22 cellular contexts compared by ENCODE assay signal in genomic region chr17:76335716-76336381, GRCh38. TPM values are rescaled to one million over a fixed set of nuclear protein-coding genes. Genes with fewer than 3 reads are reported as not detected.
DNase-seq lines count a peak whose midpoint lies in the region; ATAC-seq, FAIRE-seq and TF ChIP-seq lines count a peak whose summit lies in the region.
"Had no signal": no experiment of that assay in that cellular context is flagged by ENCODE, and none has a peak within 500 bp of the region (broad histone marks: within the 10 kb centered on the region; RNA-seq: fewer than 3 reads in every experiment).

No MANE protein-coding gene starts in this region.

- H3K27ac ChIP-seq in HepG2 (ENCODE audit: extremely low read length, insufficient read depth, low read length) (no peak overlapping the region), right lobe of liver (no peak overlapping the region), K562 (ENCODE audit: extremely low read depth, low read depth, low read length) (no peak overlapping the region), sigmoid colon (no peak overlapping the region), brain microvascular endothelial cell (no peak overlapping the region)
- H3K27ac ChIP-seq: 22Rv1, A549, C4-2B had no signal

- H3K9me3 ChIP-seq in HepG2 (ENCODE audit: low read length) = no peaks in the 10 kb centered on the region
- no peaks in the 10 kb centered on the region for H3K9me3 ChIP-seq in right lobe of liver
- H3K9me3 ChIP-seq in K562 (replicated peaks; ENCODE audit: control insufficient read depth, insufficient read depth, low read depth, low read length) = no peaks in the 10 kb centered on the region
- no peaks in the 10 kb centered on the region for H3K9me3 ChIP-seq in sigmoid colon
- H3K9me3 ChIP-seq: A549; BLaER1 treated with 17β-estradiol and CSF1 and Interleukin-3, amounts not matched to agents 10 nM and 100 nM; Caco-2 had no signal

- DNase-seq in HepG2 (ENCODE audit: low spot score) = no peak
- no peak for DNase-seq in right lobe of liver
- DNase-seq in K562 (ENCODE audit: extremely low read depth in 1 of 4, low spot score in 3 of 4) = no peak
- peak; percentile 56 for DNase-seq in sigmoid colon
- DNase-seq in brain microvascular endothelial cell = no peak
- DNase-seq in T-cell = no peak
- DNase-seq: AML-193; Caco-2; Calu3; CD4-positive, alpha-beta T cell; CD8-positive, alpha-beta T cell; DMS79 treated with DMSO at 0.1 percent for 48 hours; GF-D8 had no signal

- TF ChIP-seq POLR2A in HepG2 (IDR thresholded peaks at IDR 0.05; ENCODE audit: insufficient read depth in 1 of 2, low read depth in 2 of 2, low read length in 2 of 2) (no peak), right lobe of liver (IDR thresholded peaks at IDR 0.05) (no peak), K562 (conservative IDR thresholded peaks at IDR 0.05) (no peak), sigmoid colon (IDR thresholded peaks at IDR 0.05) (no peak)

- no peaks in the 10 kb centered on the region for H3K27me3 Mint-ChIP-seq in T-cell
- H3K27me3 Mint-ChIP-seq: B cell; CD4-positive, alpha-beta T cell had no signal

- no peaks in the 10 kb centered on the region for H3K9me1 ChIP-seq in K562 (ENCODE audit: control insufficient read depth, insufficient read depth, low read length)

- CTCF ChIA-PET in HepG2 (lab: Yijun Ruan, JAX; ENCODE audit: low intra/inter-chr PET ratio, low total read pairs) = no interaction called here
- CTCF ChIA-PET in K562 (lab: Yijun Ruan, JAX; ENCODE audit: low intra/inter-chr PET ratio) = no interaction called here
- CTCF ChIA-PET in T-cell (lab: Charles Lee) = interaction anchor here in 1 of 2 donors (0.7 kb wide), 1 partner anchor 212 kb away, joined by 6 read pairs; no protein-coding TSS in a partner anchor

- H3K4me3 ChIP-seq in HepG2 (replicated peaks in 1 of 3; ENCODE audit: insufficient read depth in 1 of 3, low read depth in 2 of 3, low read length in 3 of 3) (no peak overlapping the region), right lobe of liver (no peak overlapping the region), K562 (no peak overlapping the region), sigmoid colon (no peak overlapping the region), brain microvascular endothelial cell (ENCODE audit: low read depth, low read length) (no peak overlapping the region)
- H3K4me3 ChIP-seq: A549; BLaER1 treated with 17β-estradiol and CSF1 and Interleukin-3, amounts not matched to agents 10 nM and 100 nM had no signal

- peaks cover 29% of the 10 kb centered on the region for H4K20me1 ChIP-seq in HepG2 (ENCODE audit: insufficient read depth, low read length)
- no peaks in the 10 kb centered on the region for H4K20me1 ChIP-seq in K562 (replicated peaks; ENCODE audit: control insufficient read depth, insufficient read depth, low read length)

- 98% methylated on average over 9 of the region's 9 CpGs for WGBS in HepG2 (ENCODE audit: low lambda C conversion rate)
- 98% methylated on average over 4 of the region's 9 CpGs for WGBS in right lobe of liver (ENCODE audit: insufficient coverage, low coverage, low lambda C conversion rate, missing lambda C conversion rate)
- WGBS in K562 (ENCODE audit: insufficient coverage, low coverage, missing lambda C conversion rate) = 90% methylated on average over 9 of the region's 9 CpGs
- WGBS in sigmoid colon, 2 donors = 97% methylated on average over 9 of the region's 9 CpGs

- in situ Hi-C loops in HepG2 (cut with HindIII; ENCODE audit: extremely low pct_ligation_motif_present, low pct_unique_long_range_greater_than_20kb) (no loop called here), K562 (cut with MboI) (no loop called here), brain microvascular endothelial cell (cut with HindIII; ENCODE audit: low pct_ligation_motif_present, low sequenced_read_pairs) (no loop called here)

- H3K4me2 ChIP-seq in HepG2 (ENCODE audit: low read depth, low read length) (no peak overlapping the region), K562 (ENCODE audit: insufficient read depth, low read length) (no peak overlapping the region)
- H3K4me2 ChIP-seq: A549 had no signal

- no peak overlapping the region for H3K9ac ChIP-seq in HepG2 (ENCODE audit: insufficient read depth, low read depth, low read length)
- H3K9ac ChIP-seq in K562 (ENCODE audit: insufficient read depth in 1 of 2, low read depth in 2 of 2, low read length in 2 of 2) = no peak overlapping the region
- H3K9ac ChIP-seq: BLaER1 treated with 17β-estradiol and CSF1 and Interleukin-3, amounts not matched to agents 10 nM and 100 nM had no signal

- BruUV-seq in HepG2 (replicated peaks; lab: Mats Ljungman, UMichigan) (no TSS peak), K562 (replicated peaks; lab: Mats Ljungman, UMichigan) (no TSS peak)

- TF ChIP-seq CTCF in HepG2 (CRISPR knock-in tag; IDR thresholded peaks at IDR 0.05) = no peak
- TF ChIP-seq CTCF in right lobe of liver (IDR thresholded peaks at IDR 0.05) = no peak
- TF ChIP-seq CTCF in K562 (IDR thresholded peaks at IDR 0.05 in 2 of 3, conservative IDR thresholded peaks at IDR 0.05 in 1 of 3; ENCODE audit: insufficient read depth in 2 of 3, low read depth in 1 of 3, low read length in 3 of 3) = no peak
- TF ChIP-seq CTCF in sigmoid colon (IDR thresholded peaks at IDR 0.05) = no peak
- TF ChIP-seq CTCF in brain microvascular endothelial cell (IDR thresholded peaks at IDR 0.05; ENCODE audit: low read depth, low read length, missing control alignments) = no peak

- POLR2A ChIA-PET in HepG2 (lab: Yijun Ruan, JAX) (interaction anchor here (0.7 to 2.1 kb wide), 4 partner anchors 9 to 572 kb away, joined by 3 to 5 read pairs (median 4); partner anchors contain the start of gene SPHK1), K562 (lab: Yijun Ruan, JAX) (no interaction called here), T-cell (lab: Charles Lee) (interaction anchor here in 1 of 2 donors (0.7 kb wide), 1 partner anchor 232 kb away, joined by 3 read pairs; no protein-coding TSS in a partner anchor)

- intact Hi-C loops in HepG2 (cut with micrococcal nuclease; ENCODE audit: unreplicated experiment) (no loop called here), right lobe of liver (cut with DNase I) (no loop called here), K562 (cut with micrococcal nuclease) (no loop called here), sigmoid colon (cut with DNase I) (no loop called here)

- H3K4me1 Mint-ChIP-seq in T-cell = peaks cover 0 to 4% (median 3%) of the 10 kb centered on the region in 3 donors

- H3K27ac Mint-ChIP-seq in T-cell = no peak overlapping the region
- H3K27ac Mint-ChIP-seq: B cell; CD4-positive, alpha-beta T cell; CD8-positive, alpha-beta T cell had no signal

- H3K36me3 Mint-ChIP-seq in T-cell = peaks cover 13% of the 10 kb centered on the region

- H3K27me3 ChIP-seq in HepG2 (ENCODE audit: control insufficient read depth in 1 of 2, insufficient read depth in 2 of 2, low read length in 2 of 2) (no peaks in the 10 kb centered on the region), right lobe of liver (no peaks in the 10 kb centered on the region), K562 (ENCODE audit: control insufficient read depth in 2 of 2, insufficient read depth in 2 of 2, low read length in 2 of 2) (no peaks in the 10 kb centered on the region), sigmoid colon (no peaks in the 10 kb centered on the region), brain microvascular endothelial cell (replicated peaks) (no peaks in the 10 kb centered on the region)
- H3K27me3 ChIP-seq: BLaER1 treated with 17β-estradiol and CSF1 and Interleukin-3, amounts not matched to agents 10 nM and 100 nM had no signal

- H2AFZ ChIP-seq in HepG2 (ENCODE audit: low read length) = no peak overlapping the region
- no peak overlapping the region for H2AFZ ChIP-seq in K562 (ENCODE audit: low read depth, low read length)

- no peak for TF ChIP-seq EP300 in HepG2 (IDR thresholded peaks at IDR 0.05; ENCODE audit: low read depth in 2 of 2, low read length in 2 of 2)
- TF ChIP-seq EP300 in HepG2 (CRISPR knock-in tag; IDR thresholded peaks at IDR 0.05; ENCODE audit: borderline replicate concordance) = no peak
- TF ChIP-seq EP300 in K562 (IDR thresholded peaks at IDR 0.05; ENCODE audit: low read length) = no peak
- no peak for TF ChIP-seq EP300 in sigmoid colon (IDR thresholded peaks at IDR 0.05)

- no peaks in the 10 kb centered on the region for H3K9me3 Mint-ChIP-seq in T-cell
- H3K9me3 Mint-ChIP-seq: CD4-positive, alpha-beta T cell; CD8-positive, alpha-beta T cell had no signal

- no peak for FAIRE-seq in HepG2 (lab: Jason Lieb, UNC)
- no peak for FAIRE-seq in K562 (lab: Jason Lieb, UNC)
- FAIRE-seq: A549, D721Med, G401.6, GM12891, GM19239 had no signal

- H3K36me3 ChIP-seq in HepG2 (replicated peaks in 1 of 2; ENCODE audit: control insufficient read depth in 1 of 2, insufficient read depth in 2 of 2, low read length in 2 of 2) (peaks cover 23 to 70% of the 10 kb centered on the region in 2 experiments), right lobe of liver (peaks cover 0 to 7% (median under 1%) of the 10 kb centered on the region in 4 donors), K562 (ENCODE audit: control insufficient read depth, insufficient read depth, low read length) (peaks cover 17% of the 10 kb centered on the region; the same call in 2 of the 3 replicates), sigmoid colon (peaks cover 0 to 20% (median 2%) of the 10 kb centered on the region in 4 donors), brain microvascular endothelial cell (replicated peaks) (peaks cover 6% of the 10 kb centered on the region)

- H3K79me2 ChIP-seq in HepG2 (ENCODE audit: insufficient read depth, low read length) (peaks cover 79% of the 10 kb centered on the region), K562 (ENCODE audit: control insufficient read depth, insufficient read depth, low read length) (peaks cover 3% of the 10 kb centered on the region; the same call in 1 of the 3 replicates)

- ATAC-seq in HepG2 (no peak), right lobe of liver (no peak), K562 (no peak), T-cell (replicated peaks in 1 of 4) (no peak)
- ATAC-seq: A549; CD8-positive, alpha-beta T cell had no signal

- no peaks in the 10 kb centered on the region for H3K4me1 ChIP-seq in HepG2 (ENCODE audit: insufficient read depth, low read length)
- H3K4me1 ChIP-seq in right lobe of liver = peaks cover 0 to 8% (median 4%) of the 10 kb centered on the region in 4 donors
- no peaks in the 10 kb centered on the region; a peak in 1 of 5 replicates for H3K4me1 ChIP-seq in K562 (replicated peaks in 1 of 2; ENCODE audit: control insufficient read depth in 2 of 2, insufficient read depth in 2 of 2, low read length in 2 of 2)
- H3K4me1 ChIP-seq in sigmoid colon = peaks cover 0 to 10% (median 3%) of the 10 kb centered on the region in 4 donors
- H3K4me1 ChIP-seq: A549 had no signal

- H3K4me3 Mint-ChIP-seq in T-cell = no peak overlapping the region
- H3K4me3 Mint-ChIP-seq: B cell; CD4-positive, alpha-beta T cell; CD8-positive, alpha-beta T cell had no signal

- TF ChIP-seq RAD21 in HepG2 (CRISPR knock-in tag; IDR thresholded peaks at IDR 0.05) (no peak), K562 (CRISPR knock-in tag; conservative IDR thresholded peaks at IDR 0.05 in 1 of 2, IDR thresholded peaks at IDR 0.05 in 1 of 2) (no peak)

RNA-seq across cellular contexts. Expression of gene PRPSAP1, which starts 17.9 kb away (rescaled TPM):
- total RNA-seq in HepG2 (2016; rRNA removed; fragmentation: Illumina TruSeq; extraction: Trizol) (91.1 and 115 TPM in 2 replicates), right lobe of liver (10 to 100 TPM; 39.3 to 55.6 (median 45.1) TPM), K562 (2014; rRNA removed) (18.6 and 21.9 TPM in 2 replicates), K562 (2014; rRNA removed; fragmentation: Illumina TruSeq; extraction: Trizol) (39.3 and 39.4 TPM in 2 replicates), K562 (2015; rRNA removed; fragmentation: Illumina TruSeq; extraction: Trizol) (38.0 and 40.8 TPM in 2 replicates), K562 (2021) (65.8 and 70.8 TPM in 2 replicates), sigmoid colon (10 to 100 TPM; 39.0 to 70.3 (median 42.3) TPM), T-cell (10 to 100 TPM; 27.5 to 47.0 (median 40.0) TPM)
- 50.9 and 56.3 TPM in 2 replicates for total RNA-seq in HepG2 (2016; cell fraction: cytosol; rRNA removed; fragmentation: Illumina TruSeq; extraction: Trizol; ENCODE audit: low read depth)
- 93.8 and 106 TPM in 2 replicates for total RNA-seq in HepG2 (2016; cell fraction: insoluble cytoplasmic fraction; rRNA removed; fragmentation: Illumina TruSeq; extraction: Trizol)
- total RNA-seq in HepG2 (2016; cell fraction: membrane; rRNA removed; fragmentation: Illumina TruSeq; extraction: Trizol) = 62.1 and 63.3 TPM in 2 replicates
- 97.5 and 106 TPM in 2 replicates for total RNA-seq in HepG2 (2016; cell fraction: nucleus; rRNA removed; fragmentation: Illumina TruSeq; extraction: Trizol)
- polyA plus RNA-seq in HepG2 (2011; rRNA removed) (314 and 325 TPM in 2 replicates), K562 (2011; rRNA removed) (77.1 and 89.9 TPM in 2 replicates), K562 (2014; fragmentation: Illumina TruSeq; extraction: Trizol) (70.0 and 73.4 TPM in 2 replicates), K562 (2014; fragmentation: Nextera tagmentation; extraction: Ambion mirVana) (10 to 100 TPM; 21.9 to 31.9 TPM), K562 (2014; rRNA removed) (61.2 and 72.8 TPM in 2 replicates), sigmoid colon (10 to 100 TPM; 34.7 to 51.7 (median 35.1) TPM)
- polyA plus RNA-seq in HepG2 (2011; cell fraction: cytosol; rRNA removed) = 244 and 264 TPM in 2 replicates
- 676 and 852 TPM in 2 replicates for polyA plus RNA-seq in HepG2 (2011; cell fraction: nucleus; rRNA removed)
- polyA plus RNA-seq in HepG2 (2012) = 192 and 251 TPM in 2 replicates
- 24.9 and 31.2 TPM in 2 replicates for polyA plus RNA-seq in HepG2 (2016; cell fraction: cytosol; fragmentation: Illumina TruSeq; extraction: Trizol; ENCODE audit: low read depth)
- 142 and 162 TPM in 2 replicates for polyA plus RNA-seq in HepG2 (2016; cell fraction: insoluble cytoplasmic fraction; fragmentation: Illumina TruSeq; extraction: Trizol; ENCODE audit: low read depth)
- 50.3 and 53.9 TPM in 2 replicates for polyA plus RNA-seq in HepG2 (2016; cell fraction: membrane; fragmentation: Illumina TruSeq; extraction: Trizol; ENCODE audit: low read depth)
- 198 and 200 TPM in 2 replicates for polyA plus RNA-seq in HepG2 (2016; cell fraction: nucleus; fragmentation: Illumina TruSeq; extraction: Trizol; ENCODE audit: insufficient read depth, low read depth)
- 54.9 and 219 TPM in 2 replicates for polyA minus RNA-seq in HepG2 (2011; rRNA and poly(A)+ RNA removed; ENCODE audit: low replicate concordance)
- 108 and 118 TPM in 2 replicates for polyA minus RNA-seq in HepG2 (2011; cell fraction: cytosol; rRNA and poly(A)+ RNA removed)
- polyA minus RNA-seq in HepG2 (2011; cell fraction: nucleus; rRNA and poly(A)+ RNA removed) = 292 and 371 TPM in 2 replicates
- 154 and 205 TPM in 2 replicates for total RNA-seq in K562 (2011; cell fraction: chromatin; rRNA removed; ENCODE audit: low replicate concordance)
- 107 and 112 TPM in 2 replicates for total RNA-seq in K562 (2011; cell fraction: nucleolus; rRNA removed)
- 122 and 124 TPM in 2 replicates for total RNA-seq in K562 (2011; cell fraction: nucleoplasm; rRNA removed)
- 42.1 and 76.8 TPM in 2 replicates for polyA plus RNA-seq in K562 (2011; cell fraction: cytosol; rRNA removed)
- polyA plus RNA-seq in K562 (2011; cell fraction: nucleus; rRNA removed) = 228 and 401 TPM in 2 replicates
- polyA plus RNA-seq in K562 (2012) = 50.3 and 72.3 TPM in 2 replicates
- 63.9 and 65.4 TPM in 2 replicates for polyA minus RNA-seq in K562 (2011; rRNA and poly(A)+ RNA removed)
- 26.3 and 27.2 TPM in 2 replicates for polyA minus RNA-seq in K562 (2011; cell fraction: cytosol; rRNA and poly(A)+ RNA removed)
- polyA minus RNA-seq in K562 (2011; cell fraction: nucleus; rRNA and poly(A)+ RNA removed) = 30.6 and 71.0 TPM in 2 replicates

RNA-seq across cellular contexts. Expression of gene QRICH2, which starts 27.8 kb away (rescaled TPM):
- 2.7 and 3.7 TPM in 2 replicates for total RNA-seq in HepG2 (2016; rRNA removed; fragmentation: Illumina TruSeq; extraction: Trizol)
- total RNA-seq in HepG2 (2016; cell fraction: cytosol; rRNA removed; fragmentation: Illumina TruSeq; extraction: Trizol; ENCODE audit: low read depth) = 3.1 and 3.3 TPM in 2 replicates
- 2.3 and 3.7 TPM in 2 replicates for total RNA-seq in HepG2 (2016; cell fraction: insoluble cytoplasmic fraction; rRNA removed; fragmentation: Illumina TruSeq; extraction: Trizol)
- total RNA-seq in HepG2 (2016; cell fraction: membrane; rRNA removed; fragmentation: Illumina TruSeq; extraction: Trizol) = 4.0 and 4.5 TPM in 2 replicates
- 4.4 and 6.1 TPM in 2 replicates for total RNA-seq in HepG2 (2016; cell fraction: nucleus; rRNA removed; fragmentation: Illumina TruSeq; extraction: Trizol)
- polyA plus RNA-seq in HepG2 (2011; rRNA removed) = 5.7 and 11.5 TPM in 2 replicates
- polyA plus RNA-seq in HepG2 (2011; cell fraction: cytosol; rRNA removed) = 3.4 and 3.8 TPM in 2 replicates
- polyA plus RNA-seq in HepG2 (2011; cell fraction: nucleus; rRNA removed) = 58.0 and 60.6 TPM in 2 replicates
- polyA plus RNA-seq in HepG2 (2012) = 1.5 and 7.5 TPM in 2 replicates
- 0.94 and 1.1 TPM in 2 replicates for polyA plus RNA-seq in HepG2 (2016; cell fraction: cytosol; fragmentation: Illumina TruSeq; extraction: Trizol; ENCODE audit: low read depth)
- polyA plus RNA-seq in HepG2 (2016; cell fraction: insoluble cytoplasmic fraction; fragmentation: Illumina TruSeq; extraction: Trizol; ENCODE audit: low read depth) = 1.2 TPM in 2 replicates
- 1.0 and 1.5 TPM in 2 replicates for polyA plus RNA-seq in HepG2 (2016; cell fraction: membrane; fragmentation: Illumina TruSeq; extraction: Trizol; ENCODE audit: low read depth)
- 10.2 and 12.1 TPM in 2 replicates for polyA plus RNA-seq in HepG2 (2016; cell fraction: nucleus; fragmentation: Illumina TruSeq; extraction: Trizol; ENCODE audit: insufficient read depth, low read depth)
- polyA minus RNA-seq in HepG2 (2011; rRNA and poly(A)+ RNA removed; ENCODE audit: low replicate concordance) = 6.3 and 21.9 TPM in 2 replicates
- polyA minus RNA-seq in HepG2 (2011; cell fraction: cytosol; rRNA and poly(A)+ RNA removed) = 2.5 and 3.3 TPM in 2 replicates
- 12.0 and 17.0 TPM in 2 replicates for polyA minus RNA-seq in HepG2 (2011; cell fraction: nucleus; rRNA and poly(A)+ RNA removed)
- total RNA-seq in right lobe of liver = 1 to 10 TPM in 4 of 6 experiments, under 1 TPM in 2; 0.43 to 2.2 (median 1.5) TPM
- total RNA-seq in K562 (2011; cell fraction: chromatin; rRNA removed; ENCODE audit: low replicate concordance) = 4.4 and 9.4 TPM in 2 replicates
- 3.3 and 4.1 TPM in 2 replicates for total RNA-seq in K562 (2011; cell fraction: nucleolus; rRNA removed)
- total RNA-seq in K562 (2011; cell fraction: nucleoplasm; rRNA removed) = 2.4 TPM in 2 replicates
- total RNA-seq in K562 (2014; rRNA removed) = 1.3 and 1.5 TPM in 2 replicates
- 0.89 and 1.1 TPM in 2 replicates for total RNA-seq in K562 (2014; rRNA removed; fragmentation: Illumina TruSeq; extraction: Trizol)
- 1.6 and 2.0 TPM in 2 replicates for total RNA-seq in K562 (2015; rRNA removed; fragmentation: Illumina TruSeq; extraction: Trizol)
- 1.4 and 2.0 TPM in 2 replicates for total RNA-seq in K562 (2021)
- polyA plus RNA-seq in K562 (2011; rRNA removed) = 0.46 and 1.3 TPM in 2 replicates
- polyA plus RNA-seq in K562 (2011; cell fraction: cytosol; rRNA removed) = 0.82 and 1.0 TPM in 2 replicates
- polyA plus RNA-seq in K562 (2011; cell fraction: nucleus; rRNA removed) = 3.4 and 4.1 TPM in 2 replicates
- polyA plus RNA-seq in K562 (2012) = 1.5 and 13.0 TPM in 2 replicates
- 0.40 and 0.61 TPM in 2 replicates for polyA plus RNA-seq in K562 (2014; fragmentation: Illumina TruSeq; extraction: Trizol)
- polyA plus RNA-seq in K562 (2014; fragmentation: Nextera tagmentation; extraction: Ambion mirVana) = under 1 TPM; 0.03 to 0.07 TPM
- polyA plus RNA-seq in K562 (2014; rRNA removed) = 0.81 and 1.2 TPM in 2 replicates
- polyA minus RNA-seq in K562 (2011; rRNA and poly(A)+ RNA removed) = 6.7 and 10.1 TPM in 2 replicates
- 1.8 and 2.2 TPM in 2 replicates for polyA minus RNA-seq in K562 (2011; cell fraction: cytosol; rRNA and poly(A)+ RNA removed)
- 1.1 and 2.2 TPM in 2 replicates for polyA minus RNA-seq in K562 (2011; cell fraction: nucleus; rRNA and poly(A)+ RNA removed)
- total RNA-seq in sigmoid colon = 1 to 10 TPM; 2.0 to 5.0 (median 3.3) TPM
- 1 to 10 TPM in 2 of 3 donors, under 1 TPM in 1; 0.69 to 3.2 (median 1.8) TPM for polyA plus RNA-seq in sigmoid colon
- total RNA-seq in T-cell = 1 to 10 TPM; 3.0 to 4.3 (median 3.4) TPM

RNA-seq across cellular contexts. Expression of gene SPHK1, which starts 48.6 kb away (rescaled TPM):
- total RNA-seq in HepG2 (2016; rRNA removed; fragmentation: Illumina TruSeq; extraction: Trizol) (111 and 160 TPM in 2 replicates), right lobe of liver (1 to 10 TPM in 4 of 6 experiments, under 1 TPM in 2; 0.35 to 2.6 (median 1.5) TPM), K562 (2014; rRNA removed) (60.3 and 69.6 TPM in 2 replicates), K562 (2014; rRNA removed; fragmentation: Illumina TruSeq; extraction: Trizol) (5.6 and 8.0 TPM in 2 replicates), K562 (2015; rRNA removed; fragmentation: Illumina TruSeq; extraction: Trizol) (14.1 and 14.9 TPM in 2 replicates), K562 (2021) (56.2 and 58.2 TPM in 2 replicates), sigmoid colon (1 to 10 TPM; 5.4 to 8.3 (median 7.7) TPM), T-cell (1 to 10 TPM in 3 of 5 donors, under 1 TPM in 2; 0.70 to 1.6 (median 1.3) TPM)
- 48.7 and 63.1 TPM in 2 replicates for total RNA-seq in HepG2 (2016; cell fraction: cytosol; rRNA removed; fragmentation: Illumina TruSeq; extraction: Trizol; ENCODE audit: low read depth)
- total RNA-seq in HepG2 (2016; cell fraction: insoluble cytoplasmic fraction; rRNA removed; fragmentation: Illumina TruSeq; extraction: Trizol) = 101 and 161 TPM in 2 replicates
- 105 and 128 TPM in 2 replicates for total RNA-seq in HepG2 (2016; cell fraction: membrane; rRNA removed; fragmentation: Illumina TruSeq; extraction: Trizol)
- total RNA-seq in HepG2 (2016; cell fraction: nucleus; rRNA removed; fragmentation: Illumina TruSeq; extraction: Trizol) = 124 and 150 TPM in 2 replicates
- polyA plus RNA-seq in HepG2 (2011; rRNA removed) (129 and 137 TPM in 2 replicates), K562 (2011; rRNA removed) (20.2 and 21.6 TPM in 2 replicates), K562 (2014; fragmentation: Illumina TruSeq; extraction: Trizol) (14.5 and 25.0 TPM in 2 replicates), K562 (2014; fragmentation: Nextera tagmentation; extraction: Ambion mirVana) (1 to 10 TPM in 1 of 2 experiments, under 1 TPM in 1; 0.21 to 1.9 TPM), K562 (2014; rRNA removed) (45.3 and 51.4 TPM in 2 replicates), sigmoid colon (1 to 10 TPM; 5.4 to 9.7 (median 5.5) TPM)
- 113 and 185 TPM in 2 replicates for polyA plus RNA-seq in HepG2 (2011; cell fraction: cytosol; rRNA removed)
- 814 and 941 TPM in 2 replicates for polyA plus RNA-seq in HepG2 (2011; cell fraction: nucleus; rRNA removed)
- polyA plus RNA-seq in HepG2 (2012) = 59.0 and 123 TPM in 2 replicates
- polyA plus RNA-seq in HepG2 (2016; cell fraction: cytosol; fragmentation: Illumina TruSeq; extraction: Trizol; ENCODE audit: low read depth) = 41.1 and 53.2 TPM in 2 replicates
- polyA plus RNA-seq in HepG2 (2016; cell fraction: insoluble cytoplasmic fraction; fragmentation: Illumina TruSeq; extraction: Trizol; ENCODE audit: low read depth) = 89.1 and 103 TPM in 2 replicates
- polyA plus RNA-seq in HepG2 (2016; cell fraction: membrane; fragmentation: Illumina TruSeq; extraction: Trizol; ENCODE audit: low read depth) = 74.4 and 85.2 TPM in 2 replicates
- 289 and 305 TPM in 2 replicates for polyA plus RNA-seq in HepG2 (2016; cell fraction: nucleus; fragmentation: Illumina TruSeq; extraction: Trizol; ENCODE audit: insufficient read depth, low read depth)
- polyA minus RNA-seq in HepG2 (2011; rRNA and poly(A)+ RNA removed; ENCODE audit: low replicate concordance) = 11.2 and 115 TPM in 2 replicates
- 29.9 and 32.1 TPM in 2 replicates for polyA minus RNA-seq in HepG2 (2011; cell fraction: cytosol; rRNA and poly(A)+ RNA removed)
- 63.9 and 90.6 TPM in 2 replicates for polyA minus RNA-seq in HepG2 (2011; cell fraction: nucleus; rRNA and poly(A)+ RNA removed)
- total RNA-seq in K562 (2011; cell fraction: chromatin; rRNA removed; ENCODE audit: low replicate concordance) = 17.0 and 55.7 TPM in 2 replicates
- total RNA-seq in K562 (2011; cell fraction: nucleolus; rRNA removed) = 66.3 and 72.5 TPM in 2 replicates
- total RNA-seq in K562 (2011; cell fraction: nucleoplasm; rRNA removed) = 31.6 and 33.4 TPM in 2 replicates
- 25.9 and 63.1 TPM in 2 replicates for polyA plus RNA-seq in K562 (2011; cell fraction: cytosol; rRNA removed)
- 93.7 and 187 TPM in 2 replicates for polyA plus RNA-seq in K562 (2011; cell fraction: nucleus; rRNA removed)
- 26.8 and 28.6 TPM in 2 replicates for polyA plus RNA-seq in K562 (2012)
- 3.0 and 8.2 TPM in 2 replicates for polyA minus RNA-seq in K562 (2011; rRNA and poly(A)+ RNA removed)
- polyA minus RNA-seq in K562 (2011; cell fraction: cytosol; rRNA and poly(A)+ RNA removed) = 11.8 and 12.5 TPM in 2 replicates
- polyA minus RNA-seq in K562 (2011; cell fraction: nucleus; rRNA and poly(A)+ RNA removed) = 19.1 and 19.3 TPM in 2 replicates

Comparison
In these comparisons a context has a peak if more than half of its experiments do, and no peak if none do; other contexts are left out.
1. Of the 241 proteins assayed by ChIP-seq in both HepG2 and K562: peak only in HepG2: none; only in K562: none; in both: ZNF121; in neither: 240.